In the genomic region with DNA sequence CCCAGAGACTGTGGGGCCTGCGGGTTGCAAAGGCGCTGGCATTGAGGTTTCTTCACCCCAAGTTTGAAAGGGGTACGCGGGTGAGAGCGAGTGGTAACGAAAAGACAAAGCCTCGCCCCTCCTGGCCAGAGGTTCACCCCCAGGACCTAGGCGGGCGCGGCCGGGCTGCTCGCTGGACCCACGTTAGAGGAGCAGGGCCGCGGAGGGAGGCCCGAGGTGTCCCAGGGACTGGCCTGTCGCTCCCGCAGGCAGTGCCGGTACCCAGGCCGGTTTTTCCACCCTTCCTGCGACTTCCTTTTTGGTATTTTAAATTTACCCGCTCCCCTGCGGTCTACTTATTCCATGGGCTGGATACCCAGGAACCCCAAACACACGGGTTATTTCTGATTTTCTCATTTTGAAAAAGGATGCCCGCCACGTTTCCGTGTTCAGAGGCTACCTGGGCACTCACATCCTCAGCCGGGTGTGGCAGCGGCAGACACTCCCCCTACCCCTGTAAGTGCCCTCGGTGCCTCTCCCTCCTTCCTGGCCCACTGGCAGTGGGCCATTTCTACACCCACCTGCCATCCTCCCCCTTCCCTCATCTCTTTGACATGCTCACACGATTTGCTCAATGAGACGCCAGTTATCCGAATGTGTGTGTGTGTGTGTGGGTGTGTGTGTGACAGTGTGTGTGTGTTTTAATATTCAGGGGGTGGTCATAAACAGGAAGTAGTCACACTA, we compare ENCODE assay signal across 10 cellular contexts. TPM values are rescaled to one million over a fixed set of nuclear protein-coding genes. Genes with fewer than 3 reads are reported as not detected.
A peak's percentile ranks its signal among the peaks of the same experiment; 100 is the strongest.
DNase-seq lines count a peak whose midpoint lies in the region; ATAC-seq, FAIRE-seq and TF ChIP-seq lines count a peak whose summit lies in the region.
"Had no signal": no experiment of that assay in that cellular context is flagged by ENCODE, and none has a peak within 500 bp of the region (broad histone marks: within the 10 kb centered on the region; RNA-seq: fewer than 3 reads in every experiment).

No MANE protein-coding gene starts in this region.

- FAIRE-seq in kidney (lab: Jason Lieb, UNC): no peak
- FAIRE-seq: G401.6 had no signal

- no peaks in the 10 kb centered on the region for H3K9me3 ChIP-seq in ascending aorta
- H3K9me3 ChIP-seq in kidney (ENCODE audit: control insufficient read depth in 1 of 2, low read length in 2 of 2): no peaks in the 10 kb centered on the region
- no peaks in the 10 kb centered on the region for H3K9me3 ChIP-seq in transverse colon

- in situ Hi-C loops in transverse colon (cut with MboI; ENCODE audit: low pct_ligation_motif_present in 1 of 4, low pct_unique_long_range_greater_than_20kb in 1 of 4, low sequenced_read_pairs in 3 of 4): no loop called here

- ATAC-seq in GM19452 (IDR thresholded peaks at IDR 0.05; ENCODE audit: unreplicated experiment): no peak
- no peak for ATAC-seq in GM21529 (IDR thresholded peaks at IDR 0.05; ENCODE audit: unreplicated experiment)
- ATAC-seq in GM19035 (IDR thresholded peaks at IDR 0.05; ENCODE audit: unreplicated experiment): no peak

- intact Hi-C loops in ascending aorta (cut with DNase I) (loop anchor here (2.0 to 5.0 kb wide), 2 partner anchors 104 to 256 kb away; no protein-coding TSS in a partner anchor), kidney (cut with DNase I) (no loop called here), transverse colon (cut with DNase I; ENCODE audit: low total_unique reads) (no loop called here)

- peak; percentile 19 for DNase-seq in activated T-cell treated with anti-CD3 and anti-CD28 coated beads, Interleukin-2, amount 50 U/mL, for 24 hours
- no peak for DNase-seq in activated T-cell treated with anti-CD3 and anti-CD28 coated beads for 4 hours
- peak in 1 of 2 donors; percentile 72 for DNase-seq in ascending aorta (ENCODE audit: low spot score in 2 of 2)
- DNase-seq in kidney: peak; percentile 77
- no peak for DNase-seq in transverse colon

- no peak for TF ChIP-seq EP300 in transverse colon (IDR thresholded peaks at IDR 0.05; ENCODE audit: low read depth)

- H3K9me3 Mint-ChIP-seq in activated T-cell treated with anti-CD3 and anti-CD28 coated beads, Interleukin-2, amount 50 U/mL, for 24 hours: no peaks in the 10 kb centered on the region
- H3K9me3 Mint-ChIP-seq: activated naive CD4-positive, alpha-beta T cell treated with anti-CD3 and anti-CD28 coated beads, Interleukin-2, amount 50 U/mL, for 72 hours had no signal

- no peak for TF ChIP-seq CTCF in ascending aorta (IDR thresholded peaks at IDR 0.05)
- TF ChIP-seq CTCF in kidney (IDR thresholded peaks at IDR 0.05; ENCODE audit: borderline replicate concordance, extremely low read depth, insufficient read depth): no peak
- TF ChIP-seq CTCF in transverse colon (IDR thresholded peaks at IDR 0.05): no peak

- H3K4me1 Mint-ChIP-seq in activated T-cell treated with anti-CD3 and anti-CD28 coated beads, Interleukin-2, amount 50 U/mL, for 24 hours (ENCODE audit: low read depth): peaks cover 12% of the 10 kb centered on the region

- no peak for TF ChIP-seq POLR2A in transverse colon (IDR thresholded peaks at IDR 0.05)

- WGBS in transverse colon (ENCODE audit: low coverage in 1 of 2), 2 donors: 10 to 14% methylated on average over 8 to 33 of the region's 33 CpGs

- H3K27ac Mint-ChIP-seq in activated T-cell treated with anti-CD3 and anti-CD28 coated beads, Interleukin-2, amount 50 U/mL, for 24 hours: no peak overlapping the region
- H3K27ac Mint-ChIP-seq: activated naive CD4-positive, alpha-beta T cell treated with anti-CD3 and anti-CD28 coated beads, Interleukin-2, amount 50 U/mL, for 72 hours had no signal

- H3K4me3 Mint-ChIP-seq in activated T-cell treated with anti-CD3 and anti-CD28 coated beads, Interleukin-2, amount 50 U/mL, for 24 hours: peak overlapping the region; percentile 66

- peaks cover 0 to 10% of the 10 kb centered on the region in 2 donors for H3K36me3 ChIP-seq in ascending aorta
- no peaks in the 10 kb centered on the region for H3K36me3 ChIP-seq in kidney (ENCODE audit: control insufficient read depth in 1 of 2, insufficient read depth in 2 of 2, low read length in 2 of 2)
- no peaks in the 10 kb centered on the region for H3K36me3 ChIP-seq in transverse colon

- H3K4me3 ChIP-seq in ascending aorta (peak overlapping the region; percentile 57 to 79), kidney (ENCODE audit: low read length in 2 of 2) (peak overlapping the region in 1 of 2 donors; percentile 25), transverse colon (peak overlapping the region in 2 of 4 donors; percentile 16 to 52)

- no peaks in the 10 kb centered on the region for H3K36me3 Mint-ChIP-seq in activated T-cell treated with anti-CD3 and anti-CD28 coated beads, Interleukin-2, amount 50 U/mL, for 24 hours (ENCODE audit: low read depth)

- H3K9ac ChIP-seq in kidney (ENCODE audit: low read length in 2 of 2): peak overlapping the region; percentile 16 to 34

- H3K27ac ChIP-seq in ascending aorta (peak overlapping the region; percentile 91 to 99), kidney (ENCODE audit: low read depth in 2 of 2, low read length in 2 of 2) (peak overlapping the region; percentile 41 to 76), transverse colon (peak overlapping the region; percentile 35 to 76 (median 54))

- peaks cover 93% of the 10 kb centered on the region for H3K27me3 Mint-ChIP-seq in activated T-cell treated with anti-CD3 and anti-CD28 coated beads, Interleukin-2, amount 50 U/mL, for 24 hours

- H3K27me3 ChIP-seq in ascending aorta (no peaks in the 10 kb centered on the region), transverse colon (peaks cover 100% of the 10 kb centered on the region)

- H3K4me1 ChIP-seq in ascending aorta: peaks cover 7 to 53% of the 10 kb centered on the region in 2 donors
- H3K4me1 ChIP-seq in kidney (ENCODE audit: control insufficient read depth in 1 of 2, insufficient read depth in 1 of 2, low read depth in 1 of 2, low read length in 2 of 2): peaks cover 0 to 9% of the 10 kb centered on the region in 2 donors
- peaks cover 0 to 15% (median 7%) of the 10 kb centered on the region in 4 donors for H3K4me1 ChIP-seq in transverse colon

RNA-seq across cellular contexts. Expression of a gene that starts 1.6 kb away (rescaled TPM):
- total RNA-seq in ascending aorta: 35.7 TPM
- total RNA-seq in kidney: 2.0 TPM
- polyA plus RNA-seq in kidney (ENCODE audit: insufficient read depth, low read depth, low replicate concordance): 0.52 TPM
- 1 to 10 TPM in 3 of 4 donors, under 1 TPM in 1; 0.75 to 2.1 (median 1.3) TPM for total RNA-seq in transverse colon
- total RNA-seq: activated naive CD4-positive, alpha-beta T cell treated with anti-CD3 and anti-CD28 coated beads, Interleukin-2, amount 50 U/mL, for 72 hours had no signal

RNA-seq across cellular contexts. Expression of a gene that starts 10.1 kb away (rescaled TPM):
- total RNA-seq in ascending aorta: 57.2 TPM
- total RNA-seq in kidney: 6.3 TPM
- 3.8 TPM for polyA plus RNA-seq in kidney (ENCODE audit: insufficient read depth, low read depth, low replicate concordance)
- under 1 TPM in 1 of 4 donors, not detected in 3; 0.27 TPM for total RNA-seq in transverse colon
- total RNA-seq: activated naive CD4-positive, alpha-beta T cell treated with anti-CD3 and anti-CD28 coated beads, Interleukin-2, amount 50 U/mL, for 72 hours had no signal

RNA-seq across cellular contexts. Expression of a gene that starts 21.7 kb away (rescaled TPM):
- 44.1 TPM for total RNA-seq in ascending aorta
- 26.2 TPM for total RNA-seq in kidney
- 11.3 TPM for polyA plus RNA-seq in kidney (ENCODE audit: insufficient read depth, low read depth, low replicate concordance)
- 10 to 100 TPM; 25.4 to 51.1 (median 30.0) TPM for total RNA-seq in transverse colon

Comparison
In these comparisons a context has a peak if more than half of its experiments do, and no peak if none do; other contexts are left out.
1. DNase-seq: peak in activated T-cell treated with anti-CD3 and anti-CD28 coated beads, Interleukin-2, amount 50 U/mL, for 24 hours (single experiment) and kidney (single experiment); none in activated T-cell treated with anti-CD3 and anti-CD28 coated beads for 4 hours (single experiment) and transverse colon (single experiment).
2. RNA of a gene that starts 1.6 kb away (total RNA-seq): 35.7 TPM in ascending aorta (single experiment); 2.0 TPM in kidney (single experiment) and 0.75 to 2.1 TPM in transverse colon; every median in the first group is over 10 times any median in the second.
3. Peak in every context shown above with its lines, with median percentiles within 50 percentile points of each other: H3K27ac ChIP-seq.